ENCODE assay signal across 11 cellular contexts in genomic region chr3:23760871-23761373, GRCh38. TPM values are rescaled to one million over a fixed set of nuclear protein-coding genes. Genes with fewer than 3 reads are reported as not detected.
A peak's percentile ranks its signal among the peaks of the same experiment; 100 is the strongest.
DNase-seq lines count a peak whose midpoint lies in the region; ATAC-seq lines count a peak whose summit lies in the region.
"Had no signal": no experiment of that assay in that cellular context is flagged by ENCODE, and none has a peak within 500 bp of the region (broad histone marks: within the 10 kb centered on the region; RNA-seq: fewer than 3 reads in every experiment).

No MANE protein-coding gene starts in this region.

- H3K4ac ChIP-seq in mesenchymal stem cell (ENCODE audit: low read depth in 1 of 2, low read length in 2 of 2): peak overlapping the region in 1 of 2 experiments; percentile 49

- WGBS in mesenchymal stem cell: 62% methylated on average over 7 of the region's 7 CpGs

- no peak overlapping the region for H3K4me3 ChIP-seq in mesenchymal stem cell (ENCODE audit: insufficient read depth in 1 of 2, low read depth in 1 of 2, low read length in 2 of 2)
- H3K4me3 ChIP-seq: body of pancreas had no signal

- no peak overlapping the region for H3K27ac ChIP-seq in mesenchymal stem cell (ENCODE audit: low read length, poor library complexity, severe bottlenecking)
- H3K27ac ChIP-seq: body of pancreas, VCaP had no signal

- H3K27me3 ChIP-seq in mesenchymal stem cell (ENCODE audit: control insufficient read depth in 1 of 2, insufficient read depth in 1 of 2, low read length in 2 of 2): no peaks in the 10 kb centered on the region
- H3K27me3 ChIP-seq: body of pancreas had no signal

- no peak overlapping the region for H2BK15ac ChIP-seq in mesenchymal stem cell (ENCODE audit: low read depth, poor library complexity, severe bottlenecking)

- no peak overlapping the region for H3K18ac ChIP-seq in mesenchymal stem cell (ENCODE audit: low read depth in 1 of 2, low read length in 2 of 2)

- no peak overlapping the region for H4K8ac ChIP-seq in mesenchymal stem cell (ENCODE audit: low read length)

- peak overlapping the region in 1 of 2 experiments; percentile 83 for H2BK12ac ChIP-seq in mesenchymal stem cell (ENCODE audit: low read length in 2 of 2)

- no peaks in the 10 kb centered on the region for H3K9me3 Mint-ChIP-seq in activated naive CD4-positive, alpha-beta T cell treated with anti-CD3 and anti-CD28 coated beads, Interleukin-2, amount 50 U/mL, for 72 hours

- no peak overlapping the region for H2AFZ ChIP-seq in mesenchymal stem cell (ENCODE audit: low read depth, low read length)

- H3K27ac Mint-ChIP-seq in activated naive CD4-positive, alpha-beta T cell treated with anti-CD3 and anti-CD28 coated beads, Interleukin-2, amount 50 U/mL, for 72 hours: peak overlapping the region in 1 of 2 donors; percentile 14

- H3K9ac ChIP-seq in mesenchymal stem cell (ENCODE audit: low read length): no peak overlapping the region

- H2BK5ac ChIP-seq in mesenchymal stem cell (ENCODE audit: low read depth, low read length, poor library complexity, severe bottlenecking): no peak overlapping the region

- DNase-seq in activated naive CD4-positive, alpha-beta T cell treated with anti-CD3 and anti-CD28 coated beads, Interleukin-2, amount 50 U/mL, for 72 hours (ENCODE audit: low spot score in 2 of 2): no peak
- DNase-seq in activated naive CD4-positive, alpha-beta T cell (lab: John Stamatoyannopoulos, UW): no peak
- DNase-seq in NAMALWA (ENCODE audit: low spot score) (peak; percentile 71), mesenchymal stem cell (no peak)
- peak; percentile 31 for DNase-seq in stimulated activated naive CD8-positive, alpha-beta T cell treated with anti-CD3 and anti-CD28 coated beads, Interleukin-15, Interleukin-2, amounts not matched to agents 100 U/mL and 50 U/mL, for 24 hours
- DNase-seq in activated CD4-positive, CD25-positive, alpha-beta regulatory T cell (lab: John Stamatoyannopoulos, UW): no peak
- DNase-seq in activated CD4-positive, alpha-beta T cell treated with anti-CD3 and anti-CD28 coated beads for 48 hours: no peak
- DNase-seq: NCI-H2081 treated with DMSO at 0.1 percent for 48 hours had no signal

- no peaks in the 10 kb centered on the region for H3K79me1 ChIP-seq in mesenchymal stem cell (replicated peaks; ENCODE audit: low read length, poor library complexity, severe bottlenecking)

- no peaks in the 10 kb centered on the region for H3K36me3 Mint-ChIP-seq in activated naive CD4-positive, alpha-beta T cell treated with anti-CD3 and anti-CD28 coated beads, Interleukin-2, amount 50 U/mL, for 72 hours

- H3K36me3 ChIP-seq in mesenchymal stem cell (ENCODE audit: control insufficient read depth in 1 of 2, insufficient read depth in 2 of 2, low read depth in 1 of 2, low read length in 2 of 2): no peaks in the 10 kb centered on the region

- no peak overlapping the region for H2BK120ac ChIP-seq in mesenchymal stem cell (ENCODE audit: low read depth, low read length)

- H2AK5ac ChIP-seq in mesenchymal stem cell (ENCODE audit: low read length, severe bottlenecking): no peak overlapping the region

- peak; percentile 55 to 66 for ATAC-seq in activated naive CD4-positive, alpha-beta T cell treated with anti-CD3 and anti-CD28 coated beads, Interleukin-2, amount 50 U/mL, for 72 hours
- peak; percentile 54 for ATAC-seq in HG02759 (IDR thresholded peaks at IDR 0.05; ENCODE audit: unreplicated experiment)
- peak; percentile 75 for ATAC-seq in stimulated activated naive CD8-positive, alpha-beta T cell treated with anti-CD3 and anti-CD28 coated beads, Interleukin-15, Interleukin-2, amounts not matched to agents 100 U/mL and 50 U/mL, for 24 hours
- ATAC-seq: body of pancreas had no signal

- no peak overlapping the region for H3K14ac ChIP-seq in mesenchymal stem cell (ENCODE audit: low read length in 2 of 2)

- H3K4me2 ChIP-seq in mesenchymal stem cell (ENCODE audit: low read length, poor library complexity, severe bottlenecking): no peak overlapping the region

- H3K23ac ChIP-seq in mesenchymal stem cell (ENCODE audit: low read length in 2 of 2): no peak overlapping the region

- H3K4me1 ChIP-seq in mesenchymal stem cell (ENCODE audit: control insufficient read depth, insufficient read depth, low read depth, low read length): peaks cover 2% of the 10 kb centered on the region
- H3K4me1 ChIP-seq: body of pancreas had no signal

- no peaks in the 10 kb centered on the region for H3K9me3 ChIP-seq in mesenchymal stem cell (ENCODE audit: control insufficient read depth, low read length)
- H3K9me3 ChIP-seq: body of pancreas had no signal

- H4K91ac ChIP-seq in mesenchymal stem cell (ENCODE audit: low read length): no peak overlapping the region

RNA-seq across cellular contexts. Expression of gene UBE2E1, which starts 44.8 kb away (rescaled TPM):
- total RNA-seq in activated naive CD4-positive, alpha-beta T cell treated with anti-CD3 and anti-CD28 coated beads, Interleukin-2, amount 50 U/mL, for 72 hours: 10 to 100 TPM; 29.6 to 82.2 TPM
- 181 TPM for polyA plus RNA-seq in mesenchymal stem cell (2013, experiment 1 of 2)
- 175 TPM for polyA plus RNA-seq in mesenchymal stem cell (2013, experiment 2 of 2)

Comparison
In these comparisons a context has a peak if more than half of its experiments do, and no peak if none do; other contexts are left out.
1. DNase-seq: peak in NAMALWA (single experiment) and stimulated activated naive CD8-positive, alpha-beta T cell treated with anti-CD3 and anti-CD28 coated beads, Interleukin-15, Interleukin-2, amounts not matched to agents 100 U/mL and 50 U/mL, for 24 hours (single experiment); none in activated naive CD4-positive, alpha-beta T cell treated with anti-CD3 and anti-CD28 coated beads, Interleukin-2, amount 50 U/mL, for 72 hours (0 of 2), activated naive CD4-positive, alpha-beta T cell (0 of 4), mesenchymal stem cell (single experiment), activated CD4-positive, CD25-positive, alpha-beta regulatory T cell (0 of 4) and activated CD4-positive, alpha-beta T cell treated with anti-CD3 and anti-CD28 coated beads for 48 hours (single experiment).
2. Peak in every context shown above with its lines, with median percentiles within 50 percentile points of each other: ATAC-seq.